Comparison of ENCODE assay signal across 17 cellular contexts in the genomic region with DNA sequence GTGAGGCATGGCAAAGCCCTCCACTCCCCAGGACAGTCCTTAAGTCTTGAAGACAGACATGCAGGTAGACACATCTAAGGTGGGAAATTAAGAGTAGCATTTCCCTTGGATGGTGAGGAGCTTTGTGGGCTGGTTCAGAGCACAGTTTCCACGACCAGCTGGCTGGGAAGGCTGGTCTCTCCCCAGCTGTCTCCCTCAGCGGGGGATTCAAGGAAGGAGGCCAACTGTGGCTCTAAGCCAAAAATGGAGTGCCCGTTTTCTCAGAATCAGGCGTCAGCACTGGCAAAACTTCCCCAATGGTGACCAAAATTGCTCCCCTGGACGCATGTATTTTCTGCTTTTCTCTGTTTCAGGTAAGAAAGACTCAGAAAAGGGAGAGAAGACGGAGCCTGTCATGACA.
A peak's percentile ranks its signal among the peaks of the same experiment; 100 is the strongest.
DNase-seq lines count a peak whose midpoint lies in the region; ATAC-seq, FAIRE-seq and TF ChIP-seq lines count a peak whose summit lies in the region.
"Had no signal": no experiment of that assay in that cellular context is flagged by ENCODE, and none has a peak within 500 bp of the region (broad histone marks: within the 10 kb centered on the region; RNA-seq: fewer than 3 reads in every experiment).

No MANE protein-coding gene starts in this region.

- no peak overlapping the region for H2AK9ac ChIP-seq in IMR-90 (replicated peaks; ENCODE audit: low read depth, low read length, poor library complexity)

- no peak overlapping the region for H3K4me3 ChIP-seq in A673 (ENCODE audit: low read depth, low read length, poor library complexity, severe bottlenecking)
- no peak overlapping the region for H3K4me3 ChIP-seq in IMR-90 (ENCODE audit: insufficient read depth, low read depth, low read length)
- H3K4me3 ChIP-seq in PC-3 (ENCODE audit: low read length), result no peak overlapping the region
- H3K4me3 ChIP-seq: A549 had no signal

- H3K9me1 ChIP-seq in IMR-90 (ENCODE audit: insufficient read depth, low read length), result peaks cover 3% of the 10 kb centered on the region; the same call in 1 of the 2 replicates

- no peak overlapping the region for H2BK15ac ChIP-seq in IMR-90 (ENCODE audit: low read depth, low read length)

- in situ Hi-C loops in IMR-90 (cut with MboI; ENCODE audit: low sequenced_read_pairs), result no loop called here

- H3K18ac ChIP-seq in IMR-90 (ENCODE audit: low read depth, low read length), result no peak overlapping the region; the same call in 1 of the 2 replicates

- TF ChIP-seq POLR2A in IMR-90 (IDR thresholded peaks at IDR 0.05; ENCODE audit: low read depth, low read length), result no peak

- no peaks in the 10 kb centered on the region for H3K79me2 ChIP-seq in PC-3 (ENCODE audit: low read length)

- DNase-seq in A673 (ENCODE audit: low spot score), result peak; percentile 51
- no peak for DNase-seq in IMR-90
- no peak for DNase-seq in PC-3
- peak; percentile 15 for DNase-seq in myocyte (ENCODE audit: low read depth)
- DNase-seq in GM10248 (ENCODE audit: extremely low spot score), result no peak
- DNase-seq in frontal cortex (ENCODE audit: low spot score in 2 of 2), result no peak
- no peak for DNase-seq in AML-193 (lab: John Stamatoyannopoulos, UW)
- DNase-seq: CD4-positive, alpha-beta memory T cell; HFFc6; KG1; NCI-H1048; NCI-H1930; NCI-H2227 treated with DMSO at 0.1 percent for 48 hours; NCI-H82; SHP77 treated with DMSO at 0.1 percent for 48 hours had no signal

- TF ChIP-seq CTCF in A673 (conservative IDR thresholded peaks at IDR 0.05; ENCODE audit: low read depth, low read length), result no peak
- no peak for TF ChIP-seq CTCF in IMR-90 (conservative IDR thresholded peaks at IDR 0.05; ENCODE audit: low read depth, low read length)
- TF ChIP-seq CTCF in PC-3 (conservative IDR thresholded peaks at IDR 0.05; ENCODE audit: low read depth, low read length), result no peak
- TF ChIP-seq CTCF in GM10248 (IDR thresholded peaks at IDR 0.05; ENCODE audit: control extremely low read depth, extremely low read depth, low read depth, missing control alignments), result no peak

- no peak overlapping the region for H2BK120ac ChIP-seq in IMR-90 (ENCODE audit: low read depth, low read length)

- no peak overlapping the region for H3K23ac ChIP-seq in IMR-90 (ENCODE audit: low read depth, low read length)

- H4K20me1 ChIP-seq in IMR-90 (ENCODE audit: insufficient read depth, low read length) (no peaks in the 10 kb centered on the region), PC-3 (ENCODE audit: low read length) (no peaks in the 10 kb centered on the region)

- H3K79me1 ChIP-seq in IMR-90 (ENCODE audit: low read depth in 1 of 2, low read length in 2 of 2), result no peaks in the 10 kb centered on the region

- no peak overlapping the region for H3K4me2 ChIP-seq in IMR-90 (ENCODE audit: low read depth, low read length)
- H3K4me2 ChIP-seq in PC-3 (ENCODE audit: low read length), result no peak overlapping the region
- H3K4me2 ChIP-seq: A549 had no signal

- H3K27me3 ChIP-seq in A673 (replicated peaks; ENCODE audit: insufficient read depth, low read depth, low read length, poor library complexity) (no peaks in the 10 kb centered on the region), IMR-90 (ENCODE audit: control insufficient read depth, insufficient read depth, low read length) (no peaks in the 10 kb centered on the region), PC-3 (ENCODE audit: low read length) (no peaks in the 10 kb centered on the region)

- 62% methylated on average over 2 of the region's 6 CpGs; no CpG with 5 or more reads in 1 of the 2 experiments for WGBS in IMR-90 (ENCODE audit: extremely low coverage in 2 of 2, insufficient read length in 1 of 2), 2 experiments

- POLR2A ChIA-PET in A673 (lab: Charles Lee; ENCODE audit: low non-redundant PET) (no interaction called here), IMR-90 (lab: Charles Lee; ENCODE audit: unreplicated experiment) (no interaction called here), PC-3 (lab: Charles Lee; ENCODE audit: unreplicated experiment) (no interaction called here), GM10248 (lab: Yijun Ruan, JAX) (no interaction called here)

- H3K9me2 ChIP-seq in PC-3 (replicated peaks; ENCODE audit: low read length), result no peaks in the 10 kb centered on the region

- ATAC-seq in IMR-90 (ENCODE audit: low read depth) (no peak), PC-3 (no peak)
- ATAC-seq: A549 had no signal

- no peak overlapping the region for H3K56ac ChIP-seq in IMR-90 (ENCODE audit: extremely low read depth, insufficient read depth, low read length)

- H3K36me3 ChIP-seq in A673 (ENCODE audit: insufficient read depth, low read length, poor library complexity, severe bottlenecking) (no peaks in the 10 kb centered on the region), IMR-90 (ENCODE audit: control insufficient read depth, insufficient read depth, low read length) (no peaks in the 10 kb centered on the region), PC-3 (ENCODE audit: low read depth, low read length) (no peaks in the 10 kb centered on the region)

- H3K4ac ChIP-seq in IMR-90 (ENCODE audit: low read depth, low read length), result peak overlapping the region; percentile 20; the same call in 1 of the 2 replicates

- no peak overlapping the region for H2AK5ac ChIP-seq in IMR-90 (ENCODE audit: low read depth, low read length)

- intact Hi-C loops in A673 (cut with micrococcal nuclease; ENCODE audit: unreplicated experiment) (no loop called here), IMR-90 (cut with micrococcal nuclease) (no loop called here), PC-3 (cut with micrococcal nuclease) (no loop called here)

- dilution Hi-C loops in IMR-90 (cut with HindIII; ENCODE audit: low sequenced_read_pairs, unreplicated experiment), result no loop called here

- H3K9me3 ChIP-seq in A673 (ENCODE audit: low read depth, low read length, poor library complexity, severe bottlenecking) (no peaks in the 10 kb centered on the region), IMR-90 (ENCODE audit: control insufficient read depth, insufficient read depth, low read length) (no peaks in the 10 kb centered on the region), PC-3 (ENCODE audit: low read length) (no peaks in the 10 kb centered on the region)
- H3K9me3 ChIP-seq: A549 had no signal

- H2BK5ac ChIP-seq in IMR-90 (ENCODE audit: low read depth, low read length, poor library complexity, severe bottlenecking), result no peak overlapping the region

- no peak for TF ChIP-seq RAD21 in IMR-90 (IDR thresholded peaks at IDR 0.05; ENCODE audit: low read length)

- BruUV-seq in A673 (replicated peaks; lab: Mats Ljungman, UMichigan) (no TSS peak), IMR-90 (replicated peaks; lab: Mats Ljungman, UMichigan) (no TSS peak), PC-3 (replicated peaks; lab: Mats Ljungman, UMichigan) (no TSS peak)

- H4K5ac ChIP-seq in IMR-90 (ENCODE audit: low read depth, low read length), result no peak overlapping the region

- FAIRE-seq in frontal cortex (lab: Jason Lieb, UNC), result no peak
- FAIRE-seq: A549, RCC 7860 had no signal

- H3K9ac ChIP-seq in IMR-90 (ENCODE audit: low read depth, low read length), result no peak overlapping the region
- H3K9ac ChIP-seq in PC-3 (ENCODE audit: low read length), result no peak overlapping the region

- no peak overlapping the region for H2BK20ac ChIP-seq in IMR-90 (ENCODE audit: low read depth, low read length)

- H3K27ac ChIP-seq in A673 (ENCODE audit: low read depth, low read length, poor library complexity, severe bottlenecking), result peak overlapping the region; percentile 50
- H3K27ac ChIP-seq in IMR-90 (ENCODE audit: insufficient read depth, low read length), result no peak overlapping the region
- H3K27ac ChIP-seq in PC-3 (ENCODE audit: low read length), result no peak overlapping the region
- H3K27ac ChIP-seq: A549 had no signal

- H3F3A ChIP-seq in PC-3 (ENCODE audit: low read length, unreplicated experiment), result no peaks in the 10 kb centered on the region

- H2AFZ ChIP-seq in IMR-90 (replicated peaks; ENCODE audit: low read length, poor library complexity) (peak overlapping the region; percentile 58), PC-3 (ENCODE audit: low read length) (0 out of 2 replicates have a peak overlapping the region, but pooled peaks have one; percentile 4)

- H4K91ac ChIP-seq in IMR-90 (ENCODE audit: insufficient read depth, low read depth, low read length), result no peak overlapping the region

- CTCF ChIA-PET in A673 (lab: Charles Lee), result no interaction called here
- CTCF ChIA-PET in IMR-90 (lab: Yijun Ruan, JAX), result no interaction called here
- CTCF ChIA-PET in PC-3 (lab: Charles Lee), result no interaction called here
- CTCF ChIA-PET in GM10248 (lab: Yijun Ruan, JAX), result interaction anchor here (1.4 kb wide), 1 partner anchor 10 kb away, joined by 3 read pairs; no protein-coding TSS in a partner anchor

- H3K14ac ChIP-seq in IMR-90 (replicated peaks; ENCODE audit: low read depth, low read length), result no peak overlapping the region; the same call in 1 of the 2 replicates

- H3K4me1 ChIP-seq in A673 (ENCODE audit: insufficient read depth, low read length, poor library complexity, severe bottlenecking) (peaks cover 35% of the 10 kb centered on the region), IMR-90 (ENCODE audit: control insufficient read depth, insufficient read depth, low read length) (peaks cover 11% of the 10 kb centered on the region), PC-3 (ENCODE audit: insufficient read depth, low read length) (no peaks in the 10 kb centered on the region)

- H4K8ac ChIP-seq in IMR-90 (ENCODE audit: low read depth in 2 of 2, low read length in 2 of 2), result no peak overlapping the region

TF ChIP-seq in IMR-90, 13 proteins besides CTCF, POLR2A, EP300 and RAD21 (continues in another document):
- TF ChIP-seq RCOR1 (IDR thresholded peaks at IDR 0.05; ENCODE audit: insufficient replicate concordance, low read length) (no peak), MAZ (IDR thresholded peaks at IDR 0.05; ENCODE audit: borderline replicate concordance, low read depth, low read length) (no peak), CHD1 (IDR thresholded peaks at IDR 0.05; ENCODE audit: low read depth, low read length) (no peak), CEBPB (IDR thresholded peaks at IDR 0.05; ENCODE audit: low read depth, low read length) (no peak)
- TF ChIP-seq, protein P1, sequence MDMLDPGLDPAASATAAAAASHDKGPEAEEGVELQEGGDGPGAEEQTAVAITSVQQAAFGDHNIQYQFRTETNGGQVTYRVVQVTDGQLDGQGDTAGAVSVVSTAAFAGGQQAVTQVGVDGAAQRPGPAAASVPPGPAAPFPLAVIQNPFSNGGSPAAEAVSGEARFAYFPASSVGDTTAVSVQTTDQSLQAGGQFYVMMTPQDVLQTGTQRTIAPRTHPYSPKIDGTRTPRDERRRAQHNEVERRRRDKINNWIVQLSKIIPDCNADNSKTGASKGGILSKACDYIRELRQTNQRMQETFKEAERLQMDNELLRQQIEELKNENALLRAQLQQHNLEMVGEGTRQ (IDR thresholded peaks at IDR 0.05; ENCODE audit: low read depth, low read length), result no peak

Comparison
In these comparisons a context has a peak if more than half of its experiments do, and no peak if none do; other contexts are left out.
1. DNase-seq: peak in A673 (single experiment) and myocyte (single experiment); none in IMR-90 (single experiment), PC-3 (single experiment), GM10248 (single experiment), frontal cortex (0 of 2) and AML-193 (0 of 2).